Comparison of ENCODE assay signal across 19 cellular contexts in genomic region chr19:49631279-49631588, GRCh38. TPM values are rescaled to one million over a fixed set of nuclear protein-coding genes. Genes with fewer than 3 reads are reported as not detected.
A peak's percentile ranks its signal among the peaks of the same experiment; 100 is the strongest.
DNase-seq lines count a peak whose midpoint lies in the region; ATAC-seq and TF ChIP-seq lines count a peak whose summit lies in the region.
"Had no signal": no experiment of that assay in that cellular context is flagged by ENCODE, and none has a peak within 500 bp of the region (broad histone marks: within the 10 kb centered on the region; RNA-seq: fewer than 3 reads in every experiment).

No MANE protein-coding gene starts in this region.

- no peak overlapping the region for H2AFZ ChIP-seq in neural progenitor cell (replicated peaks)
- H2AFZ ChIP-seq: parathyroid adenoma had no signal

- peaks cover 19% of the 10 kb centered on the region for H3K4me1 Mint-ChIP-seq in neural progenitor cell
- H3K4me1 Mint-ChIP-seq: immature natural killer cell had no signal

- no peaks in the 10 kb centered on the region for H3K79me2 ChIP-seq in neural progenitor cell (ENCODE audit: low read depth)
- H3K79me2 ChIP-seq: parathyroid adenoma had no signal

- peaks cover 11% of the 10 kb centered on the region for H3K36me3 Mint-ChIP-seq in neural progenitor cell
- H3K36me3 Mint-ChIP-seq: activated naive CD8-positive, alpha-beta T cell; immature natural killer cell had no signal

- H3K9ac ChIP-seq in neural progenitor cell = no peak overlapping the region
- H3K9ac ChIP-seq: parathyroid adenoma had no signal

- peak overlapping the region; percentile 50 for H3K4me3 Mint-ChIP-seq in neural progenitor cell
- H3K4me3 Mint-ChIP-seq: activated naive CD8-positive, alpha-beta T cell; immature natural killer cell had no signal

- H3K9me3 Mint-ChIP-seq in neural progenitor cell = no peaks in the 10 kb centered on the region
- H3K9me3 Mint-ChIP-seq: immature natural killer cell had no signal

- H3K9me3 ChIP-seq in neural progenitor cell (ENCODE audit: low read depth) = no peaks in the 10 kb centered on the region
- H3K9me3 ChIP-seq: gastrocnemius medialis, thoracic aorta had no signal

- H3K27me3 ChIP-seq in neural progenitor cell = no peaks in the 10 kb centered on the region
- H3K27me3 ChIP-seq: gastrocnemius medialis had no signal

- H3K27ac Mint-ChIP-seq in neural progenitor cell = no peak overlapping the region
- H3K27ac Mint-ChIP-seq: activated naive CD8-positive, alpha-beta T cell had no signal

- H3K4me1 ChIP-seq in neural progenitor cell = peaks cover 9% of the 10 kb centered on the region

- H3K36me3 ChIP-seq in neural progenitor cell = no peaks in the 10 kb centered on the region

- no peak for ATAC-seq in GM18502 (IDR thresholded peaks at IDR 0.05; ENCODE audit: poor library complexity, unreplicated experiment)
- ATAC-seq: gastrocnemius medialis had no signal

- H3K4me3 ChIP-seq in AG10803 (ENCODE audit: low read length) (no peak overlapping the region), neural progenitor cell (no peak overlapping the region)
- H3K4me3 ChIP-seq: gastrocnemius medialis, thoracic aorta had no signal

- H3F3A ChIP-seq in neural progenitor cell (ENCODE audit: low read depth) = peaks cover 38% of the 10 kb centered on the region

- TF ChIP-seq CTCF in AG10803 (conservative IDR thresholded peaks at IDR 0.05; ENCODE audit: low read length) (0 out of 2 replicates have a peak, but pooled peaks have one; percentile 4), neural progenitor cell (IDR thresholded peaks at IDR 0.05) (no peak)

- no peaks in the 10 kb centered on the region for H4K20me1 ChIP-seq in neural progenitor cell (ENCODE audit: low read depth)

- H3K27me3 Mint-ChIP-seq in neural progenitor cell (ENCODE audit: insufficient read depth, low read depth) = peaks cover 5% of the 10 kb centered on the region
- H3K27me3 Mint-ChIP-seq: activated naive CD8-positive, alpha-beta T cell had no signal

- DNase-seq in AG10803 (ENCODE audit: low read depth) (no peak), M059J (ENCODE audit: low read depth) (peak; percentile 31), dermis microvascular lymphatic vessel endothelial cell (ENCODE audit: low read depth in 2 of 2) (peak; percentile 23 to 45), neural progenitor cell (ENCODE audit: low spot score) (no peak), NCI-H82 treated with DMSO at 0.1 percent for 48 hours (lab: John Stamatoyannopoulos, UW; ENCODE audit: unreplicated experiment) (no peak), SW 1271 (lab: John Stamatoyannopoulos, UW) (no peak), islet precursor cell (no peak)
- DNase-seq: activated T-cell treated with anti-CD3 and anti-CD28 coated beads for 4 hours; Calu3; central memory CD4-positive, alpha-beta T cell; gastrocnemius medialis; immature natural killer cell; NCI-H1694; NCI-H524; T-helper 1 cell had no signal

- H3K4me2 ChIP-seq in neural progenitor cell = no peak overlapping the region

- H3K27ac ChIP-seq in neural progenitor cell = peak overlapping the region; percentile 41

RNA-seq across cellular contexts. Expression of gene RRAS, which starts 8.7 kb away (rescaled TPM):
- total RNA-seq in M059J (2014; rRNA removed; shearing (Covaris generic)) = 28.9 and 43.3 TPM in 2 replicates
- total RNA-seq in dermis microvascular lymphatic vessel endothelial cell (23.0 and 31.6 TPM in 2 replicates), neural progenitor cell (ENCODE audit: low replicate concordance) (9.6 and 15.2 TPM in 2 replicates)

RNA-seq across cellular contexts. Expression of gene SCAF1, which starts 10.8 kb away (rescaled TPM):
- 9.9 and 26.5 TPM in 2 replicates for total RNA-seq in M059J (2014; rRNA removed; shearing (Covaris generic))
- 5.3 and 9.6 TPM in 2 replicates for total RNA-seq in dermis microvascular lymphatic vessel endothelial cell
- 8.7 and 27.5 TPM in 2 replicates for total RNA-seq in neural progenitor cell (ENCODE audit: low replicate concordance)

RNA-seq across cellular contexts. Expression of gene IRF3, which starts 34.4 kb away (rescaled TPM):
- 146 and 186 TPM in 2 replicates for total RNA-seq in M059J (2014; rRNA removed; shearing (Covaris generic))
- 33.9 and 42.1 TPM in 2 replicates for total RNA-seq in dermis microvascular lymphatic vessel endothelial cell
- 29.5 and 65.1 TPM in 2 replicates for total RNA-seq in neural progenitor cell (ENCODE audit: low replicate concordance)

RNA-seq across cellular contexts. Expression of gene BCL2L12, which starts 34.5 kb away (rescaled TPM):
- total RNA-seq in M059J (2014; rRNA removed; shearing (Covaris generic)) = 6.3 and 14.1 TPM in 2 replicates
- total RNA-seq in dermis microvascular lymphatic vessel endothelial cell (4.0 and 4.6 TPM in 2 replicates), neural progenitor cell (ENCODE audit: low replicate concordance) (6.1 and 41.8 TPM in 2 replicates)

RNA-seq across cellular contexts. Expression of gene PRR12, which starts 40.3 kb away (rescaled TPM):
- 1.3 and 4.5 TPM in 2 replicates for total RNA-seq in M059J (2014; rRNA removed; shearing (Covaris generic))
- total RNA-seq in dermis microvascular lymphatic vessel endothelial cell = 1.0 and 2.9 TPM in 2 replicates
- 3.2 and 9.0 TPM in 2 replicates for total RNA-seq in neural progenitor cell (ENCODE audit: low replicate concordance)

Comparison
In these comparisons a context has a peak if more than half of its experiments do, and no peak if none do; other contexts are left out.
1. DNase-seq: peak in M059J (single experiment) and dermis microvascular lymphatic vessel endothelial cell (2 of 2); none in AG10803 (single experiment), neural progenitor cell (single experiment), NCI-H82 treated with DMSO at 0.1 percent for 48 hours (single experiment), SW 1271 (0 of 2) and islet precursor cell (single experiment).